In genomic region chr18:1294229-1294628, GRCh38 we compare ENCODE assay signal across 19 cellular contexts.
DNase-seq lines count a peak whose midpoint lies in the region; ATAC-seq, FAIRE-seq and TF ChIP-seq lines count a peak whose summit lies in the region.
"Had no signal": no experiment of that assay in that cellular context is flagged by ENCODE, and none has a peak within 500 bp of the region (broad histone marks: within the 10 kb centered on the region; RNA-seq: fewer than 3 reads in every experiment).

No MANE protein-coding gene starts in this region.

- FAIRE-seq in pancreas (lab: Jason Lieb, UNC) = no peak
- FAIRE-seq: GM12892, H54, HTR-8/SVneo had no signal

- no peak overlapping the region for H3K27ac ChIP-seq in pancreas
- H3K27ac ChIP-seq: BLaER1 treated with 17β-estradiol and CSF1 and Interleukin-3, amounts not matched to agents 10 nM and 100 nM; GM23248 had no signal

- no peaks in the 10 kb centered on the region for H3K36me3 ChIP-seq in MG63
- H3K36me3 ChIP-seq in pancreas = no peaks in the 10 kb centered on the region
- H3K36me3 ChIP-seq: BLaER1 treated with 17β-estradiol and CSF1 and Interleukin-3, amounts not matched to agents 10 nM and 100 nM had no signal

- TF ChIP-seq CTCF in pancreas (IDR thresholded peaks at IDR 0.05) (no peak), omental fat pad (IDR thresholded peaks at IDR 0.05) (no peak)

- peaks cover 0 to 4% (median 0%) of the 10 kb centered on the region in 3 donors for H3K4me1 ChIP-seq in pancreas
- H3K4me1 ChIP-seq: BLaER1 treated with 17β-estradiol and CSF1 and Interleukin-3, amounts not matched to agents 10 nM and 100 nM had no signal

- ATAC-seq in left lobe of liver (peak; percentile 90), pancreas (peak; percentile 87 to 96 (median 92)), omental fat pad (ENCODE audit: low FRiP score) (no peak)
- ATAC-seq: HCT116 had no signal

- 18 to 20% methylated on average over 4 of the region's 4 CpGs for WGBS in pancreas, 2 donors

- H3K4me3 ChIP-seq in MG63 = no peak overlapping the region
- no peak overlapping the region for H3K4me3 ChIP-seq in pancreas
- H3K4me3 ChIP-seq: BLaER1 treated with 17β-estradiol and CSF1 and Interleukin-3, amounts not matched to agents 10 nM and 100 nM; GM23248 had no signal

- DNase-seq in DMS53 (lab: John Stamatoyannopoulos, UW) (peak; percentile 83), MG63 (peak; percentile 38), left lobe of liver (ENCODE audit: low spot score) (peak; percentile 49), pancreas (peak in 4 of 6 donors; percentile 27 to 72 (median 60)), SKM-1 (lab: John Stamatoyannopoulos, UW; ENCODE audit: unreplicated experiment) (no peak), nucleus accumbens (lab: John Stamatoyannopoulos, UW) (no peak), omental fat pad (ENCODE audit: low spot score) (no peak)
- DNase-seq: ACHN; CD4-positive, CD25-positive, alpha-beta regulatory T cell; DND-41; GDM1; GM23248; IMR-90; KG1 had no signal

- intact Hi-C loops in pancreas (cut with DNase I) = no loop called here

- H3K27me3 ChIP-seq in MG63 (no peaks in the 10 kb centered on the region), pancreas (no peaks in the 10 kb centered on the region)
- H3K27me3 ChIP-seq: BLaER1 treated with 17β-estradiol and CSF1 and Interleukin-3, amounts not matched to agents 10 nM and 100 nM had no signal

- H3K9me3 ChIP-seq in MG63 = peaks cover 4% of the 10 kb centered on the region
- H3K9me3 ChIP-seq in pancreas = no peaks in the 10 kb centered on the region
- H3K9me3 ChIP-seq: BLaER1 treated with 17β-estradiol and CSF1 and Interleukin-3, amounts not matched to agents 10 nM and 100 nM had no signal

Comparison
In these comparisons a context has a peak if more than half of its experiments do, and no peak if none do; other contexts are left out.
1. DNase-seq: peak in DMS53 (single experiment), MG63 (single experiment), left lobe of liver (single experiment) and pancreas (4 of 6); none in SKM-1 (single experiment), nucleus accumbens (0 of 56) and omental fat pad (single experiment).